Comparison of ENCODE assay signal across 8 cellular contexts in genomic region chr6:31580446-31580755, GRCh38. TPM values are rescaled to one million over a fixed set of nuclear protein-coding genes. Genes with fewer than 3 reads are reported as not detected.
DNase-seq lines count a peak whose midpoint lies in the region; ATAC-seq, FAIRE-seq and TF ChIP-seq lines count a peak whose summit lies in the region.

No MANE protein-coding gene starts in this region.

- H3K36me3 ChIP-seq in CD8-positive, alpha-beta memory T cell (ENCODE audit: insufficient read depth, low read length), result peaks cover 5% of the 10 kb centered on the region
- peaks cover 46% of the 10 kb centered on the region for H3K36me3 ChIP-seq in OCI-LY3 (replicated peaks; ENCODE audit: low read depth, low read length)
- H3K36me3 ChIP-seq in esophagus (ENCODE audit: control insufficient read depth in 2 of 2, insufficient read depth in 2 of 2, low read length in 1 of 2), result no peaks in the 10 kb centered on the region
- no peaks in the 10 kb centered on the region for H3K36me3 ChIP-seq in pancreas

- no peak overlapping the region for H2AFZ ChIP-seq in OCI-LY3 (ENCODE audit: low read depth, low read length)

- peak overlapping the region; percentile 85 for H3K27ac ChIP-seq in CD8-positive, alpha-beta memory T cell (ENCODE audit: low read depth, low read length)
- H3K27ac ChIP-seq in OCI-LY3 (ENCODE audit: low read length), result peak overlapping the region; percentile 100
- peak overlapping the region; percentile 9 to 82 for H3K27ac ChIP-seq in esophagus (ENCODE audit: low read depth in 2 of 2, low read length in 1 of 2)
- peak overlapping the region in 1 of 4 donors; percentile 69 for H3K27ac ChIP-seq in pancreas
- no peak overlapping the region for H3K27ac ChIP-seq in RWPE1

- 34 to 35% methylated on average over 13 of the region's 13 CpGs for WGBS in esophagus, 2 donors
- 28 to 34% methylated on average over 13 of the region's 13 CpGs for WGBS in pancreas, 2 donors

- H3K4me1 ChIP-seq in CD8-positive, alpha-beta memory T cell (ENCODE audit: insufficient read depth, low read length), result peaks cover 77% of the 10 kb centered on the region
- H3K4me1 ChIP-seq in OCI-LY3 (ENCODE audit: low read length), result peaks cover 46% of the 10 kb centered on the region
- peaks cover 0 to 6% of the 10 kb centered on the region in 2 donors for H3K4me1 ChIP-seq in esophagus (ENCODE audit: control insufficient read depth in 2 of 2, insufficient read depth in 2 of 2, low read length in 1 of 2)
- peaks cover 0 to 14% (median 12%) of the 10 kb centered on the region in 3 donors for H3K4me1 ChIP-seq in pancreas

- no peak for FAIRE-seq in pancreas (lab: Jason Lieb, UNC)

- H3K27me3 Mint-ChIP-seq in CD8-positive, alpha-beta memory T cell, result peaks cover 0 to under 1% of the 10 kb centered on the region in 2 donors

- H3K4me3 Mint-ChIP-seq in CD8-positive, alpha-beta memory T cell, result peak overlapping the region; percentile 98 to 100 (median 99)

- peaks cover 26% of the 10 kb centered on the region for H4K20me1 ChIP-seq in OCI-LY3 (ENCODE audit: insufficient read depth, low read length)

- no peaks in the 10 kb centered on the region for H3K9me3 ChIP-seq in CD8-positive, alpha-beta memory T cell (ENCODE audit: low read length)
- H3K9me3 ChIP-seq in OCI-LY3 (ENCODE audit: insufficient read depth, low read length) (no peaks in the 10 kb centered on the region), esophagus (ENCODE audit: control insufficient read depth in 2 of 2, insufficient read depth in 1 of 2, low read depth in 1 of 2, low read length in 1 of 2) (no peaks in the 10 kb centered on the region), pancreas (no peaks in the 10 kb centered on the region)

- H3K27ac Mint-ChIP-seq in CD8-positive, alpha-beta memory T cell, result peak overlapping the region; percentile 87 to 100 (median 96)

- H3K27me3 ChIP-seq in CD8-positive, alpha-beta memory T cell (ENCODE audit: insufficient read depth, low read length, poor library complexity, severe bottlenecking), result no peaks in the 10 kb centered on the region
- H3K27me3 ChIP-seq in OCI-LY3 (ENCODE audit: low read depth, low read length), result no peaks in the 10 kb centered on the region
- H3K27me3 ChIP-seq in esophagus (ENCODE audit: control insufficient read depth in 1 of 2, insufficient read depth in 2 of 2, low read length in 2 of 2), result no peaks in the 10 kb centered on the region
- no peaks in the 10 kb centered on the region for H3K27me3 ChIP-seq in pancreas

- no peak for DNase-seq in CD8-positive, alpha-beta memory T cell
- no peak for DNase-seq in pancreas
- no peak for DNase-seq in NOMO-1 treated with DMSO at 0.1 percent for 48 hours (lab: John Stamatoyannopoulos, UW; ENCODE audit: unreplicated experiment)
- no peak for DNase-seq in RWPE1 (ENCODE audit: low spot score)

- no peak for TF ChIP-seq CTCF in OCI-LY3 (IDR thresholded peaks at IDR 0.05; ENCODE audit: low read depth, low read length)
- TF ChIP-seq CTCF in pancreas (IDR thresholded peaks at IDR 0.05), result no peak
- TF ChIP-seq CTCF in RWPE1 (conservative IDR thresholded peaks at IDR 0.05; ENCODE audit: low read depth), result no peak

- peak overlapping the region; percentile 93 for H3K4me3 ChIP-seq in CD8-positive, alpha-beta memory T cell (ENCODE audit: low read length)
- peak overlapping the region; percentile 98 for H3K4me3 ChIP-seq in OCI-LY3 (ENCODE audit: low read length)
- peak overlapping the region; percentile 60 to 67 for H3K4me3 ChIP-seq in esophagus (ENCODE audit: low read depth in 1 of 2, low read length in 2 of 2)
- H3K4me3 ChIP-seq in pancreas, result peak overlapping the region; percentile 41 to 80 (median 74)

- no peaks in the 10 kb centered on the region for H3K9me3 Mint-ChIP-seq in CD8-positive, alpha-beta memory T cell

- CTCF ChIA-PET in CD8-positive, alpha-beta memory T cell (lab: Charles Lee), result interaction anchor here (0.6 to 19.7 kb wide), 13 partner anchors 12 to 983 kb away, joined by 3 to 692 read pairs (median 4); partner anchors contain the start of genes ATP6V1G2, DDX39B, LST1 and LTA
- CTCF ChIA-PET in RWPE1 (lab: Yijun Ruan, JAX), result interaction anchor here (0.6 to 3.7 kb wide), 9 partner anchors 12 to 43 kb away, joined by 3 to 33 read pairs (median 5); partner anchors contain the start of genes ATP6V1G2 and NFKBIL1

- peak overlapping the region; percentile 94 for H3K9ac ChIP-seq in OCI-LY3 (ENCODE audit: low read length)

- H3K4me2 ChIP-seq in OCI-LY3 (ENCODE audit: low read length), result peak overlapping the region; percentile 100

- H3K36me3 Mint-ChIP-seq in CD8-positive, alpha-beta memory T cell, result peaks cover 14 to 59% (median 16%) of the 10 kb centered on the region in 3 donors

- intact Hi-C loops in pancreas (cut with DNase I), result no loop called here

- H3K79me2 ChIP-seq in OCI-LY3 (ENCODE audit: low read length), result peaks cover 82% of the 10 kb centered on the region

- POLR2A ChIA-PET in CD8-positive, alpha-beta memory T cell (lab: Charles Lee), result interaction anchor here (0.6 to 7.6 kb wide), 11 partner anchors 10 to 250 kb away, joined by 3 to 91 read pairs (median 9); partner anchors contain the start of genes DDX39B and NCR3
- POLR2A ChIA-PET in RWPE1 (lab: Yijun Ruan, JAX; ENCODE audit: low non-redundant PET), result no interaction called here

- H3K4me1 Mint-ChIP-seq in CD8-positive, alpha-beta memory T cell, result peaks cover 70 to 88% (median 80%) of the 10 kb centered on the region in 3 donors

- no peak for ATAC-seq in pancreas
- ATAC-seq in HG02938 (IDR thresholded peaks at IDR 0.05; ENCODE audit: unreplicated experiment), result no peak
- no peak for ATAC-seq in HG02973 (IDR thresholded peaks at IDR 0.05; ENCODE audit: unreplicated experiment)

RNA-seq across cellular contexts. Expression of gene LTB, which starts 1.8 kb away (rescaled TPM):
- 100 to 1,000 TPM; 196 to 206 TPM for total RNA-seq in CD8-positive, alpha-beta memory T cell
- polyA plus RNA-seq in CD8-positive, alpha-beta memory T cell, result 1,182 TPM
- 1 to 10 TPM; 1.8 to 3.0 TPM for polyA plus RNA-seq in esophagus
- 10 to 100 TPM in 1 of 6 donors, 1 to 10 TPM in 3, under 1 TPM in 2; 0.71 to 19.4 (median 1.9) TPM for total RNA-seq in pancreas
- polyA plus RNA-seq in pancreas, result 1 to 10 TPM; 1.4 to 7.3 TPM

RNA-seq across cellular contexts. Expression of gene TNF, which starts 5.0 kb away (rescaled TPM):
- 100 to 1,000 TPM; 207 to 215 TPM for total RNA-seq in CD8-positive, alpha-beta memory T cell
- polyA plus RNA-seq in CD8-positive, alpha-beta memory T cell, result 7.9 TPM
- 1 to 10 TPM in 1 of 2 donors, under 1 TPM in 1; 0.71 to 2.4 TPM for polyA plus RNA-seq in esophagus
- total RNA-seq in pancreas, result under 1 TPM in 5 of 6 donors, not detected in 1; 0.29 to 0.87 (median 0.58) TPM
- under 1 TPM; 0.11 to 0.42 TPM for polyA plus RNA-seq in pancreas

RNA-seq across cellular contexts. Expression of gene LST1, which starts 5.7 kb away (rescaled TPM):
- 10 to 100 TPM; 22.0 to 22.4 TPM for total RNA-seq in CD8-positive, alpha-beta memory T cell
- 49.6 TPM for polyA plus RNA-seq in CD8-positive, alpha-beta memory T cell
- polyA plus RNA-seq in esophagus (1 to 10 TPM; 2.8 to 6.9 TPM), pancreas (1 to 10 TPM; 6.0 to 6.2 TPM)
- total RNA-seq in pancreas, result 10 to 100 TPM in 2 of 6 donors, 1 to 10 TPM in 2, under 1 TPM in 2; 0.56 to 12.9 (median 2.6) TPM

RNA-seq across cellular contexts. Expression of gene LTA, which starts 8.3 kb away (rescaled TPM):
- 100 to 1,000 TPM; 839 to 854 TPM for total RNA-seq in CD8-positive, alpha-beta memory T cell
- 23.3 TPM for polyA plus RNA-seq in CD8-positive, alpha-beta memory T cell
- polyA plus RNA-seq in esophagus (under 1 TPM; 0.10 to 0.14 TPM), pancreas (under 1 TPM; 0.05 to 0.15 TPM)
- total RNA-seq in pancreas, result 1 to 10 TPM in 1 of 6 donors, under 1 TPM in 1, not detected in 4; 0.12 to 1.3 TPM

RNA-seq across cellular contexts. Expression of gene NCR3, which starts 12.4 kb away (rescaled TPM):
- total RNA-seq in CD8-positive, alpha-beta memory T cell, result 10 to 100 TPM; 22.4 to 26.3 TPM
- 328 TPM for polyA plus RNA-seq in CD8-positive, alpha-beta memory T cell
- under 1 TPM in 1 of 2 donors, not detected in 1; 0.07 TPM for polyA plus RNA-seq in esophagus
- under 1 TPM in 1 of 6 donors, not detected in 5; 0.28 TPM for total RNA-seq in pancreas
- not detected for polyA plus RNA-seq in pancreas

Comparison
In these comparisons a context has a peak if more than half of its experiments do, and no peak if none do; other contexts are left out.
1. RNA of gene LTB, which starts 1.8 kb away (polyA plus RNA-seq): 1,182 TPM in CD8-positive, alpha-beta memory T cell (single experiment); 1.4 to 7.3 TPM in pancreas and 1.8 to 3.0 TPM in esophagus; every median in the first group is over 100 times any median in the second.
2. Peak in every context shown above with its lines, with median percentiles within 50 percentile points of each other: H3K4me3 ChIP-seq.